8 cellular contexts compared by ENCODE assay signal in the genomic region with DNA sequence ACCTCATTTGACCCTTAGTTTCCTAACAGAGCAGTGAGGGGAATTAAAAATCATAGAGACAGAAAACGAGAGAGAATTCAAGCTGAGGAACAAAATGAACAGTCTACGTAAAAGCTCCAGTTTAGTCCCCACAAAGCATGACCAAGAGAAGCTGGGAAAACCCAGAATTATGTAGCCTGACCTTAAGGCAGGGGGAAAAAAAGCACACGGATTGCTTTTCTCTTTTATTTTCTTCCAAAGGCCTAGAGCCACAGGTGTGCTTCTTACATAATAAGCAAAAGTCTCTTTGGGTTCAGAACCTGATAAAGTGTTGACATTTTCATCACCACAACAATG. TPM values are rescaled to one million over a fixed set of nuclear protein-coding genes. Genes with fewer than 3 reads are reported as not detected.
DNase-seq lines count a peak whose midpoint lies in the region; ATAC-seq and TF ChIP-seq lines count a peak whose summit lies in the region.

No MANE protein-coding gene starts in this region.

- H3K9ac ChIP-seq in iPS-15b (ENCODE audit: low read depth, low read length): peak overlapping the region; percentile 51

- no peaks in the 10 kb centered on the region for H3K36me3 ChIP-seq in iPS-15b (ENCODE audit: control insufficient read depth, insufficient read depth, low read length)

- peaks cover 40% of the 10 kb centered on the region for H3K4me1 Mint-ChIP-seq in HFFc6 (ENCODE audit: low read depth)
- H3K4me1 Mint-ChIP-seq in activated T-helper 1 cell treated with anti-CD3 and anti-CD28 coated beads, Interleukin-12 subunit alpha, Interleukin-12 subunit beta, Interleukin-2, Interleukin-4 antibody, amounts not matched to agents 30 ng/mL and 10 ng/mL and 1 ng/mL, durations not matched to agents 14 hours and 24 hours and 36 hours (ENCODE audit: low read depth): peaks cover 38% of the 10 kb centered on the region
- H3K4me1 Mint-ChIP-seq in stimulated activated memory B cell treated with anti-CD40 and anti-IgM and Interleukin-4, amounts not matched to agents 10 μg/mL and 1 μg/mL and 100 μg/mL, for 72 hours: peaks cover 29% of the 10 kb centered on the region

- peak; percentile 5 for ATAC-seq in stimulated activated memory B cell treated with anti-CD40 and anti-IgM and Interleukin-4, amounts not matched to agents 10 μg/mL and 1 μg/mL and 100 μg/mL, for 72 hours
- ATAC-seq in HG02623 (IDR thresholded peaks at IDR 0.05; ENCODE audit: unreplicated experiment): no peak
- ATAC-seq in GM19463 (IDR thresholded peaks at IDR 0.05; ENCODE audit: unreplicated experiment): no peak

- H3K4me1 ChIP-seq in iPS-15b (ENCODE audit: control insufficient read depth, insufficient read depth, low read length): peaks cover 6% of the 10 kb centered on the region

- H3K4me3 ChIP-seq in iPS-15b (ENCODE audit: low read depth, low read length): peak overlapping the region; percentile 92

- DNase-seq in HFFc6: peak; percentile 3
- DNase-seq in activated T-helper 1 cell treated with anti-CD3 and anti-CD28 coated beads, Interleukin-12 subunit alpha, Interleukin-12 subunit beta, Interleukin-2, Interleukin-4 antibody, amounts not matched to agents 30 ng/mL and 10 ng/mL and 1 ng/mL, durations not matched to agents 14 hours and 24 hours and 36 hours (ENCODE audit: low spot score): no peak
- no peak for DNase-seq in NCI-H2029 treated with DMSO at 0.1 percent for 48 hours (lab: John Stamatoyannopoulos, UW)
- no peak for DNase-seq in hepatic stellate cell (ENCODE audit: low spot score)

- H3K4me3 Mint-ChIP-seq in HFFc6: peak overlapping the region; percentile 99
- H3K4me3 Mint-ChIP-seq in activated T-helper 1 cell treated with anti-CD3 and anti-CD28 coated beads, Interleukin-12 subunit alpha, Interleukin-12 subunit beta, Interleukin-2, Interleukin-4 antibody, amounts not matched to agents 30 ng/mL and 10 ng/mL and 1 ng/mL, durations not matched to agents 14 hours and 24 hours and 36 hours: peak overlapping the region; percentile 93
- H3K4me3 Mint-ChIP-seq in stimulated activated memory B cell treated with anti-CD40 and anti-IgM and Interleukin-4, amounts not matched to agents 10 μg/mL and 1 μg/mL and 100 μg/mL, for 72 hours: peak overlapping the region; percentile 92

- H3K36me3 Mint-ChIP-seq in HFFc6 (ENCODE audit: low read depth): peaks cover 6% of the 10 kb centered on the region; the same call in 1 of the 2 replicates
- H3K36me3 Mint-ChIP-seq in activated T-helper 1 cell treated with anti-CD3 and anti-CD28 coated beads, Interleukin-12 subunit alpha, Interleukin-12 subunit beta, Interleukin-2, Interleukin-4 antibody, amounts not matched to agents 30 ng/mL and 10 ng/mL and 1 ng/mL, durations not matched to agents 14 hours and 24 hours and 36 hours (ENCODE audit: low read depth): peaks cover 5% of the 10 kb centered on the region
- H3K36me3 Mint-ChIP-seq in stimulated activated memory B cell treated with anti-CD40 and anti-IgM and Interleukin-4, amounts not matched to agents 10 μg/mL and 1 μg/mL and 100 μg/mL, for 72 hours: peaks cover 8% of the 10 kb centered on the region

- H3K27me3 ChIP-seq in iPS-15b (ENCODE audit: control insufficient read depth, insufficient read depth, low read length): no peaks in the 10 kb centered on the region

- no peak for TF ChIP-seq CTCF in HFFc6 (IDR thresholded peaks at IDR 0.05)

- H3K9me3 ChIP-seq in iPS-15b (ENCODE audit: control insufficient read depth, insufficient read depth, low read length): no peaks in the 10 kb centered on the region

- H3K27ac Mint-ChIP-seq in HFFc6: peak overlapping the region; percentile 95
- peak overlapping the region; percentile 87 for H3K27ac Mint-ChIP-seq in activated T-helper 1 cell treated with anti-CD3 and anti-CD28 coated beads, Interleukin-12 subunit alpha, Interleukin-12 subunit beta, Interleukin-2, Interleukin-4 antibody, amounts not matched to agents 30 ng/mL and 10 ng/mL and 1 ng/mL, durations not matched to agents 14 hours and 24 hours and 36 hours
- peak overlapping the region; percentile 88 for H3K27ac Mint-ChIP-seq in stimulated activated memory B cell treated with anti-CD40 and anti-IgM and Interleukin-4, amounts not matched to agents 10 μg/mL and 1 μg/mL and 100 μg/mL, for 72 hours

- no peaks in the 10 kb centered on the region for H3K9me3 Mint-ChIP-seq in HFFc6
- no peaks in the 10 kb centered on the region for H3K9me3 Mint-ChIP-seq in activated T-helper 1 cell treated with anti-CD3 and anti-CD28 coated beads, Interleukin-12 subunit alpha, Interleukin-12 subunit beta, Interleukin-2, Interleukin-4 antibody, amounts not matched to agents 30 ng/mL and 10 ng/mL and 1 ng/mL, durations not matched to agents 14 hours and 24 hours and 36 hours
- H3K9me3 Mint-ChIP-seq in stimulated activated memory B cell treated with anti-CD40 and anti-IgM and Interleukin-4, amounts not matched to agents 10 μg/mL and 1 μg/mL and 100 μg/mL, for 72 hours: no peaks in the 10 kb centered on the region

- intact Hi-C loops in activated T-helper 1 cell treated with anti-CD3 and anti-CD28 coated beads, Interleukin-12 subunit alpha, Interleukin-12 subunit beta, Interleukin-2, Interleukin-4 antibody, amounts not matched to agents 30 ng/mL and 10 ng/mL and 1 ng/mL, durations not matched to agents 14 hours and 24 hours and 36 hours (cut with micrococcal nuclease): loop anchor here (1.0 to 10.0 kb wide), 6 partner anchors 23 to 676 kb away; partner anchors contain the start of genes ARHGAP1, ATG13 and HARBI1

- no peaks in the 10 kb centered on the region; the same call in 1 of the 2 replicates for H3K27me3 Mint-ChIP-seq in HFFc6 (ENCODE audit: insufficient read depth)
- no peaks in the 10 kb centered on the region for H3K27me3 Mint-ChIP-seq in activated T-helper 1 cell treated with anti-CD3 and anti-CD28 coated beads, Interleukin-12 subunit alpha, Interleukin-12 subunit beta, Interleukin-2, Interleukin-4 antibody, amounts not matched to agents 30 ng/mL and 10 ng/mL and 1 ng/mL, durations not matched to agents 14 hours and 24 hours and 36 hours (ENCODE audit: insufficient read depth)
- no peaks in the 10 kb centered on the region for H3K27me3 Mint-ChIP-seq in stimulated activated memory B cell treated with anti-CD40 and anti-IgM and Interleukin-4, amounts not matched to agents 10 μg/mL and 1 μg/mL and 100 μg/mL, for 72 hours

RNA-seq across cellular contexts. Expression of gene AMBRA1, which starts 0.5 kb away (rescaled TPM):
- total RNA-seq in HFFc6 (2021; fragmentation: NEBNext Ultra II Directional; extraction: Animal tissue kit (Norgen Biotek cat#: 25700)): 10 to 100 TPM; 23.2 to 25.9 (median 24.4) TPM
- total RNA-seq in activated T-helper 1 cell treated with anti-CD3 and anti-CD28 coated beads, Interleukin-12 subunit alpha, Interleukin-12 subunit beta, Interleukin-2, Interleukin-4 antibody, amounts not matched to agents 30 ng/mL and 10 ng/mL and 1 ng/mL, durations not matched to agents 14 hours and 24 hours and 36 hours: 35.7 and 37.9 TPM in 2 replicates

RNA-seq across cellular contexts. Expression of gene HARBI1, which starts 22.7 kb away (rescaled TPM):
- total RNA-seq in HFFc6 (2021; fragmentation: NEBNext Ultra II Directional; extraction: Animal tissue kit (Norgen Biotek cat#: 25700)): 1 to 10 TPM; 3.8 to 5.2 (median 4.7) TPM
- 4.5 and 5.3 TPM in 2 replicates for total RNA-seq in activated T-helper 1 cell treated with anti-CD3 and anti-CD28 coated beads, Interleukin-12 subunit alpha, Interleukin-12 subunit beta, Interleukin-2, Interleukin-4 antibody, amounts not matched to agents 30 ng/mL and 10 ng/mL and 1 ng/mL, durations not matched to agents 14 hours and 24 hours and 36 hours

RNA-seq across cellular contexts. Expression of gene ATG13, which starts 23.0 kb away (rescaled TPM):
- total RNA-seq in HFFc6 (2021; fragmentation: NEBNext Ultra II Directional; extraction: Animal tissue kit (Norgen Biotek cat#: 25700)): 10 to 100 TPM; 64.2 to 94.0 (median 85.3) TPM
- 66.4 and 73.8 TPM in 2 replicates for total RNA-seq in activated T-helper 1 cell treated with anti-CD3 and anti-CD28 coated beads, Interleukin-12 subunit alpha, Interleukin-12 subunit beta, Interleukin-2, Interleukin-4 antibody, amounts not matched to agents 30 ng/mL and 10 ng/mL and 1 ng/mL, durations not matched to agents 14 hours and 24 hours and 36 hours
